Comparison of ENCODE assay signal across 20 cellular contexts in genomic region chr2:132568679-132569078, GRCh38.
DNase-seq lines count a peak whose midpoint lies in the region; ATAC-seq, FAIRE-seq and TF ChIP-seq lines count a peak whose summit lies in the region.
"Had no signal": no experiment of that assay in that cellular context is flagged by ENCODE, and none has a peak within 500 bp of the region (broad histone marks: within the 10 kb centered on the region; RNA-seq: fewer than 3 reads in every experiment).

No MANE protein-coding gene starts in this region.

- H3K27ac Mint-ChIP-seq in activated T-helper 2 cell treated with anti-CD3 and anti-CD28 coated beads, Interferon-gamma antibody, Interleukin-2, Interleukin-4, amounts not matched to agents 10 μg/mL and 5 μg/mL and 100 μg/mL, durations not matched to agents 14 hours and 24 hours and 36 hours = no peak overlapping the region
- H3K27ac Mint-ChIP-seq: B cell; CD4-positive, alpha-beta T cell; CD8-positive, alpha-beta T cell had no signal

- DNase-seq in Right ventricle myocardium inferior (ENCODE audit: missing footprints) = no peak
- DNase-seq in right atrium auricular region (ENCODE audit: low spot score) = no peak
- peak in 1 of 6 donors; percentile 29 for DNase-seq in pancreas
- DNase-seq in midbrain (lab: John Stamatoyannopoulos, UW) = no peak
- no peak for DNase-seq in activated T-helper 2 cell treated with anti-CD3 and anti-CD28 coated beads, Interferon-gamma antibody, Interleukin-2, Interleukin-4, amounts not matched to agents 10 μg/mL and 5 μg/mL and 100 μg/mL, durations not matched to agents 14 hours and 24 hours and 36 hours (ENCODE audit: low spot score)
- DNase-seq: AML-193; Caco-2; Calu3; CD4-positive, alpha-beta T cell; CD8-positive, alpha-beta T cell; DMS79 treated with DMSO at 0.1 percent for 48 hours; GF-D8 had no signal

- no peak overlapping the region for H3K27ac ChIP-seq in right atrium auricular region
- H3K27ac ChIP-seq in pancreas = no peak overlapping the region
- H3K27ac ChIP-seq: 22Rv1; A549; BLaER1 treated with 17β-estradiol and CSF1 and Interleukin-3, amounts not matched to agents 10 nM and 100 nM; C4-2B had no signal

- H3K4me3 Mint-ChIP-seq in activated T-helper 2 cell treated with anti-CD3 and anti-CD28 coated beads, Interferon-gamma antibody, Interleukin-2, Interleukin-4, amounts not matched to agents 10 μg/mL and 5 μg/mL and 100 μg/mL, durations not matched to agents 14 hours and 24 hours and 36 hours (ENCODE audit: low read depth) = no peak overlapping the region
- H3K4me3 Mint-ChIP-seq: B cell; CD4-positive, alpha-beta T cell; CD8-positive, alpha-beta T cell had no signal

- no peak for FAIRE-seq in pancreas (lab: Jason Lieb, UNC)
- FAIRE-seq: A549, D721Med, G401.6, GM12891 had no signal

- H3K4me1 Mint-ChIP-seq in activated T-helper 2 cell treated with anti-CD3 and anti-CD28 coated beads, Interferon-gamma antibody, Interleukin-2, Interleukin-4, amounts not matched to agents 10 μg/mL and 5 μg/mL and 100 μg/mL, durations not matched to agents 14 hours and 24 hours and 36 hours (ENCODE audit: low read depth) = no peaks in the 10 kb centered on the region
- H3K4me1 Mint-ChIP-seq: B cell had no signal

- H3K36me3 ChIP-seq in right atrium auricular region = no peaks in the 10 kb centered on the region
- no peaks in the 10 kb centered on the region for H3K36me3 ChIP-seq in pancreas
- H3K36me3 ChIP-seq: BLaER1 treated with 17β-estradiol and CSF1 and Interleukin-3, amounts not matched to agents 10 nM and 100 nM had no signal

- H3K4me1 ChIP-seq in right atrium auricular region (no peaks in the 10 kb centered on the region), pancreas (peaks cover 0 to 4% (median 0%) of the 10 kb centered on the region in 3 donors)
- H3K4me1 ChIP-seq: A549, Caco-2 had no signal

- TF ChIP-seq CTCF in right atrium auricular region (IDR thresholded peaks at IDR 0.05) (no peak), pancreas (IDR thresholded peaks at IDR 0.05) (no peak)

- H3K27me3 ChIP-seq in right atrium auricular region (no peaks in the 10 kb centered on the region), pancreas (no peaks in the 10 kb centered on the region)
- H3K27me3 ChIP-seq: BLaER1 treated with 17β-estradiol and CSF1 and Interleukin-3, amounts not matched to agents 10 nM and 100 nM had no signal

- WGBS in pancreas, 2 donors = 65 to 76% methylated on average over 3 of the region's 3 CpGs

- peaks cover 9% of the 10 kb centered on the region for H3K9me3 Mint-ChIP-seq in activated T-helper 2 cell treated with anti-CD3 and anti-CD28 coated beads, Interferon-gamma antibody, Interleukin-2, Interleukin-4, amounts not matched to agents 10 μg/mL and 5 μg/mL and 100 μg/mL, durations not matched to agents 14 hours and 24 hours and 36 hours

- intact Hi-C loops in Right ventricle myocardium inferior (cut with DNase I) (no loop called here), pancreas (cut with DNase I) (no loop called here)
- intact Hi-C loops in activated T-helper 2 cell treated with anti-CD3 and anti-CD28 coated beads, Interferon-gamma antibody, Interleukin-2, Interleukin-4, amounts not matched to agents 10 μg/mL and 5 μg/mL and 100 μg/mL, durations not matched to agents 14 hours and 24 hours and 36 hours (cut with micrococcal nuclease) = no loop called here

- peak; percentile 13 for ATAC-seq in Right ventricle myocardium inferior
- peak in 3 of 4 donors; percentile 42 to 62 (median 46) for ATAC-seq in pancreas
- ATAC-seq: A549; CD8-positive, alpha-beta T cell had no signal

- H3K27me3 Mint-ChIP-seq in activated T-helper 2 cell treated with anti-CD3 and anti-CD28 coated beads, Interferon-gamma antibody, Interleukin-2, Interleukin-4, amounts not matched to agents 10 μg/mL and 5 μg/mL and 100 μg/mL, durations not matched to agents 14 hours and 24 hours and 36 hours (ENCODE audit: low read depth) = no peaks in the 10 kb centered on the region
- H3K27me3 Mint-ChIP-seq: CD4-positive, alpha-beta T cell had no signal

- H3K36me3 Mint-ChIP-seq in activated T-helper 2 cell treated with anti-CD3 and anti-CD28 coated beads, Interferon-gamma antibody, Interleukin-2, Interleukin-4, amounts not matched to agents 10 μg/mL and 5 μg/mL and 100 μg/mL, durations not matched to agents 14 hours and 24 hours and 36 hours (ENCODE audit: low read depth) = no peaks in the 10 kb centered on the region
- H3K36me3 Mint-ChIP-seq: CD8-positive, alpha-beta T cell had no signal

- no peaks in the 10 kb centered on the region for H3K9me3 ChIP-seq in right atrium auricular region
- no peaks in the 10 kb centered on the region for H3K9me3 ChIP-seq in pancreas
- H3K9me3 ChIP-seq: A549, Caco-2 had no signal

- H3K4me3 ChIP-seq in right atrium auricular region (no peak overlapping the region), pancreas (no peak overlapping the region)
- H3K4me3 ChIP-seq: A549; BLaER1 treated with 17β-estradiol and CSF1 and Interleukin-3, amounts not matched to agents 10 nM and 100 nM had no signal
